ENCODE assay signal across 10 cellular contexts in genomic region chr10:80473692-80474596, GRCh38. TPM values are rescaled to one million over a fixed set of nuclear protein-coding genes. Genes with fewer than 3 reads are reported as not detected.
DNase-seq lines count a peak whose midpoint lies in the region; ATAC-seq, FAIRE-seq and TF ChIP-seq lines count a peak whose summit lies in the region.
"Had no signal": no experiment of that assay in that cellular context is flagged by ENCODE, and none has a peak within 500 bp of the region (broad histone marks: within the 10 kb centered on the region; RNA-seq: fewer than 3 reads in every experiment).

No MANE protein-coding gene starts in this region.

- H3K27me3 Mint-ChIP-seq in activated CD8-positive, alpha-beta memory T cell treated with anti-CD3 and anti-CD28 coated beads, Interleukin-2, amount 10 ng/mL, durations not matched to agents 7 days and 5 days, result no peaks in the 10 kb centered on the region
- H3K27me3 Mint-ChIP-seq in immature natural killer cell (ENCODE audit: low read depth in 3 of 3), result peaks cover 0 to 4% (median 0%) of the 10 kb centered on the region in 3 donors
- H3K27me3 Mint-ChIP-seq in stimulated activated naive B cell treated with anti-CD40 and anti-IgM and Interleukin-4, amounts not matched to agents 10 μg/mL and 1 μg/mL and 100 μg/mL, for 72 hours, result no peaks in the 10 kb centered on the region

- H3K9ac ChIP-seq in kidney (ENCODE audit: low read length in 2 of 2), result no peak overlapping the region

- TF ChIP-seq CTCF in kidney (IDR thresholded peaks at IDR 0.05; ENCODE audit: borderline replicate concordance, extremely low read depth, insufficient read depth), result no peak

- peaks cover 29 to 34% of the 10 kb centered on the region in 2 donors for H3K4me1 ChIP-seq in kidney (ENCODE audit: control insufficient read depth in 1 of 2, insufficient read depth in 1 of 2, low read depth in 1 of 2, low read length in 2 of 2)

- H3K27ac Mint-ChIP-seq in activated CD8-positive, alpha-beta memory T cell treated with anti-CD3 and anti-CD28 coated beads, Interleukin-2, amount 10 ng/mL, durations not matched to agents 7 days and 5 days, result peak overlapping the region; percentile 78
- H3K27ac Mint-ChIP-seq in immature natural killer cell, result peak overlapping the region; percentile 80 to 95 (median 88)
- peak overlapping the region; percentile 75 for H3K27ac Mint-ChIP-seq in stimulated activated naive B cell treated with anti-CD40 and anti-IgM and Interleukin-4, amounts not matched to agents 10 μg/mL and 1 μg/mL and 100 μg/mL, for 72 hours

- peak; percentile 59 for DNase-seq in activated CD8-positive, alpha-beta memory T cell treated with anti-CD3 and anti-CD28 coated beads for 24 hours
- DNase-seq in activated CD8-positive, alpha-beta memory T cell treated with anti-CD3 and anti-CD28 coated beads, Interleukin-2, amount 50 U/mL, for 4 hours, result no peak
- DNase-seq in activated CD8-positive, alpha-beta memory T cell treated with anti-CD3 and anti-CD28 coated beads, Interleukin-2, amount 10 ng/mL, durations not matched to agents 7 days and 5 days, result no peak
- DNase-seq in immature natural killer cell (no peak), NCI-H2171 (lab: John Stamatoyannopoulos, UW) (no peak), kidney (no peak), cerebellar nuclear complex (lab: John Stamatoyannopoulos, UW) (no peak)
- no peak for DNase-seq in stimulated activated naive B cell treated with anti-CD40 and anti-IgM and Interleukin-4, amounts not matched to agents 10 μg/mL and 1 μg/mL and 100 μg/mL, for 72 hours
- DNase-seq: colonic mucosa, NCI-H1694 treated with DMSO at 0.1 percent for 48 hours had no signal

- no peak for ATAC-seq in activated CD8-positive, alpha-beta memory T cell treated with anti-CD3 and anti-CD28 coated beads, Interleukin-2, amount 10 ng/mL, durations not matched to agents 7 days and 5 days
- no peak for ATAC-seq in stimulated activated naive B cell treated with anti-CD40 and anti-IgM and Interleukin-4, amounts not matched to agents 10 μg/mL and 1 μg/mL and 100 μg/mL, for 72 hours (replicated peaks)

- peaks cover 77% of the 10 kb centered on the region for H3K4me1 Mint-ChIP-seq in activated CD8-positive, alpha-beta memory T cell treated with anti-CD3 and anti-CD28 coated beads, Interleukin-2, amount 10 ng/mL, durations not matched to agents 7 days and 5 days
- peaks cover 91 to 95% of the 10 kb centered on the region in 2 donors for H3K4me1 Mint-ChIP-seq in immature natural killer cell
- peaks cover 42 to 52% of the 10 kb centered on the region in 2 donors for H3K4me1 Mint-ChIP-seq in stimulated activated naive B cell treated with anti-CD40 and anti-IgM and Interleukin-4, amounts not matched to agents 10 μg/mL and 1 μg/mL and 100 μg/mL, for 72 hours

- intact Hi-C loops in kidney (cut with DNase I), result no loop called here

- peaks cover 62% of the 10 kb centered on the region for H3K36me3 Mint-ChIP-seq in activated CD8-positive, alpha-beta memory T cell treated with anti-CD3 and anti-CD28 coated beads, Interleukin-2, amount 10 ng/mL, durations not matched to agents 7 days and 5 days
- peaks cover 7 to 22% (median 11%) of the 10 kb centered on the region in 3 donors for H3K36me3 Mint-ChIP-seq in immature natural killer cell
- peaks cover 27 to 44% of the 10 kb centered on the region in 2 donors for H3K36me3 Mint-ChIP-seq in stimulated activated naive B cell treated with anti-CD40 and anti-IgM and Interleukin-4, amounts not matched to agents 10 μg/mL and 1 μg/mL and 100 μg/mL, for 72 hours

- peaks cover 2 to 14% of the 10 kb centered on the region in 2 donors for H3K36me3 ChIP-seq in kidney (ENCODE audit: control insufficient read depth in 1 of 2, insufficient read depth in 2 of 2, low read length in 2 of 2)
- H3K36me3 ChIP-seq: colonic mucosa had no signal

- peaks cover 0 to 4% of the 10 kb centered on the region in 2 donors for H3K9me3 ChIP-seq in kidney (ENCODE audit: control insufficient read depth in 1 of 2, low read length in 2 of 2)
- H3K9me3 ChIP-seq: colonic mucosa had no signal

- H3K9me3 Mint-ChIP-seq in activated CD8-positive, alpha-beta memory T cell treated with anti-CD3 and anti-CD28 coated beads, Interleukin-2, amount 10 ng/mL, durations not matched to agents 7 days and 5 days (ENCODE audit: low read depth), result peaks cover 7% of the 10 kb centered on the region
- no peaks in the 10 kb centered on the region for H3K9me3 Mint-ChIP-seq in immature natural killer cell
- H3K9me3 Mint-ChIP-seq in stimulated activated naive B cell treated with anti-CD40 and anti-IgM and Interleukin-4, amounts not matched to agents 10 μg/mL and 1 μg/mL and 100 μg/mL, for 72 hours, result peaks cover 6 to 7% of the 10 kb centered on the region in 2 donors

- CTCF ChIA-PET in activated CD8-positive, alpha-beta memory T cell treated with anti-CD3 and anti-CD28 coated beads, Interleukin-2, amount 10 ng/mL, durations not matched to agents 7 days and 5 days (lab: Charles Lee), result interaction anchor here (1.5 to 22.0 kb wide), 3 partner anchors 19 to 29 kb away, joined by 3 to 378 read pairs (median 20); no protein-coding TSS in a partner anchor

- H3K4me3 Mint-ChIP-seq in activated CD8-positive, alpha-beta memory T cell treated with anti-CD3 and anti-CD28 coated beads, Interleukin-2, amount 10 ng/mL, durations not matched to agents 7 days and 5 days, result no peak overlapping the region
- peak overlapping the region in 4 of 5 donors; percentile 8 to 72 (median 48) for H3K4me3 Mint-ChIP-seq in immature natural killer cell
- no peak overlapping the region for H3K4me3 Mint-ChIP-seq in stimulated activated naive B cell treated with anti-CD40 and anti-IgM and Interleukin-4, amounts not matched to agents 10 μg/mL and 1 μg/mL and 100 μg/mL, for 72 hours

- H3K4me3 ChIP-seq in kidney (ENCODE audit: low read length in 2 of 2), result no peak overlapping the region
- H3K4me3 ChIP-seq: colonic mucosa had no signal

- FAIRE-seq in kidney (lab: Jason Lieb, UNC), result no peak

- peak overlapping the region in 1 of 2 donors; percentile 30 for H3K27ac ChIP-seq in kidney (ENCODE audit: low read depth in 2 of 2, low read length in 2 of 2)
- H3K27ac ChIP-seq: colonic mucosa had no signal

RNA-seq across cellular contexts. Expression of gene TSPAN14, which starts 19.8 kb away (rescaled TPM):
- total RNA-seq in activated CD8-positive, alpha-beta memory T cell treated with anti-CD3 and anti-CD28 coated beads, Interleukin-2, amount 10 ng/mL, durations not matched to agents 7 days and 5 days, result 100 to 1,000 TPM; 100 to 104 TPM
- polyA plus RNA-seq in immature natural killer cell (100 to 1,000 TPM; 141 to 363 (median 226) TPM), kidney (ENCODE audit: insufficient read depth, low read depth, low replicate concordance) (36.8 TPM)
- total RNA-seq in kidney, result 183 TPM

Comparison
In these comparisons a context has a peak if more than half of its experiments do, and no peak if none do; other contexts are left out.
1. H3K4me3 Mint-ChIP-seq: peak in immature natural killer cell (4 of 5); none in activated CD8-positive, alpha-beta memory T cell treated with anti-CD3 and anti-CD28 coated beads, Interleukin-2, amount 10 ng/mL, durations not matched to agents 7 days and 5 days (single experiment) and stimulated activated naive B cell treated with anti-CD40 and anti-IgM and Interleukin-4, amounts not matched to agents 10 μg/mL and 1 μg/mL and 100 μg/mL, for 72 hours (0 of 2).
2. Peak in every context shown above with its lines, with median percentiles within 50 percentile points of each other: H3K27ac Mint-ChIP-seq.